Comparison of ENCODE assay signal across 8 cellular contexts in genomic region chr5:80083115-80083890, GRCh38.
DNase-seq lines count a peak whose midpoint lies in the region; ATAC-seq and TF ChIP-seq lines count a peak whose summit lies in the region.

No MANE protein-coding gene starts in this region.

- peaks cover 10% of the 10 kb centered on the region for H3K4me1 Mint-ChIP-seq in T-helper 2 cell treated with Interferon-gamma antibody and Interleukin-4, amounts not matched to agents 5 μg/mL and 100 μg/mL, for 36 hours (ENCODE audit: low read depth)
- H3K4me1 Mint-ChIP-seq in stimulated activated effector memory CD8-positive, alpha-beta T cell treated with anti-CD3 and anti-CD28 coated beads, Interleukin-12 subunit alpha, Interleukin-12 subunit beta, amount 100 ng/mL, for 72 hours, result peaks cover 6% of the 10 kb centered on the region

- H3K9me3 Mint-ChIP-seq in T-helper 2 cell treated with Interferon-gamma antibody and Interleukin-4, amounts not matched to agents 5 μg/mL and 100 μg/mL, for 36 hours, result no peaks in the 10 kb centered on the region
- H3K9me3 Mint-ChIP-seq in stimulated activated effector memory CD8-positive, alpha-beta T cell treated with anti-CD3 and anti-CD28 coated beads, Interleukin-12 subunit alpha, Interleukin-12 subunit beta, amount 100 ng/mL, for 72 hours, result no peaks in the 10 kb centered on the region

- TF ChIP-seq CTCF in choroid plexus epithelial cell (conservative IDR thresholded peaks at IDR 0.05; ENCODE audit: low read depth, low read length), result peak; percentile 69

- H3K4me2 ChIP-seq in BLaER1 treated with 17β-estradiol and CSF1 and Interleukin-3, amounts not matched to agents 10 nM and 100 nM, result peak overlapping the region; percentile 55 to 80 (median 65)

- no peaks in the 10 kb centered on the region for H4K20me1 ChIP-seq in BLaER1 treated with 17β-estradiol and CSF1 and Interleukin-3, amounts not matched to agents 10 nM and 100 nM

- peak overlapping the region in 10 of 11 experiments; percentile 19 to 60 (median 38); a peak in 11 of 22 replicates for H3K9ac ChIP-seq in BLaER1 treated with 17β-estradiol and CSF1 and Interleukin-3, amounts not matched to agents 10 nM and 100 nM

- peak overlapping the region in 6 of 10 experiments; percentile 15 to 60 (median 46); a peak in 12 of 20 replicates for H3K4me3 ChIP-seq in BLaER1 treated with 17β-estradiol and CSF1 and Interleukin-3, amounts not matched to agents 10 nM and 100 nM
- peak overlapping the region; percentile 34 for H3K4me3 ChIP-seq in choroid plexus epithelial cell (ENCODE audit: low read depth, low read length)

- H3K36me3 ChIP-seq in BLaER1 treated with 17β-estradiol and CSF1 and Interleukin-3, amounts not matched to agents 10 nM and 100 nM, result peaks cover 0 to 20% (median 8%) of the 10 kb centered on the region in 11 experiments; a peak in 9 of 22 replicates

- DNase-seq in NCI-H1694 (lab: John Stamatoyannopoulos, UW) (peak; percentile 52), choroid plexus epithelial cell (ENCODE audit: low read depth) (peak; percentile 79)
- DNase-seq in T-helper 2 cell treated with Interferon-gamma antibody and Interleukin-4, amounts not matched to agents 5 μg/mL and 100 μg/mL, for 36 hours (ENCODE audit: low spot score), result peak; percentile 34
- DNase-seq in stimulated activated effector memory CD8-positive, alpha-beta T cell treated with anti-CD3 and anti-CD28 coated beads, Interleukin-12 subunit alpha, Interleukin-12 subunit beta, amount 100 ng/mL, for 72 hours (ENCODE audit: low spot score in 2 of 2), result peak; percentile 11 to 69

- H3K4me1 ChIP-seq in BLaER1 treated with 17β-estradiol and CSF1 and Interleukin-3, amounts not matched to agents 10 nM and 100 nM, result peaks cover 0 to 29% (median 5%) of the 10 kb centered on the region in 10 experiments; a peak in 11 of 20 replicates

- peak; percentile 64 for ATAC-seq in GM19455 (IDR thresholded peaks at IDR 0.05; ENCODE audit: unreplicated experiment)
- peak; percentile 75 for ATAC-seq in stimulated activated effector memory CD8-positive, alpha-beta T cell treated with anti-CD3 and anti-CD28 coated beads, Interleukin-12 subunit alpha, Interleukin-12 subunit beta, amount 100 ng/mL, for 72 hours
- ATAC-seq in HG02763 (IDR thresholded peaks at IDR 0.05; ENCODE audit: unreplicated experiment), result no peak

- H3K27me3 ChIP-seq in BLaER1 treated with 17β-estradiol and CSF1 and Interleukin-3, amounts not matched to agents 10 nM and 100 nM, result no peaks in the 10 kb centered on the region
- H3K27me3 ChIP-seq in layer of hippocampus (ENCODE audit: control insufficient read depth, insufficient read depth, low read length), result no peaks in the 10 kb centered on the region

- no peaks in the 10 kb centered on the region for H3K9me3 ChIP-seq in BLaER1 treated with 17β-estradiol and CSF1 and Interleukin-3, amounts not matched to agents 10 nM and 100 nM (replicated peaks in 1 of 11)

- H3K4me3 Mint-ChIP-seq in T-helper 2 cell treated with Interferon-gamma antibody and Interleukin-4, amounts not matched to agents 5 μg/mL and 100 μg/mL, for 36 hours, result peak overlapping the region; percentile 80
- peak overlapping the region; percentile 36 for H3K4me3 Mint-ChIP-seq in stimulated activated effector memory CD8-positive, alpha-beta T cell treated with anti-CD3 and anti-CD28 coated beads, Interleukin-12 subunit alpha, Interleukin-12 subunit beta, amount 100 ng/mL, for 72 hours

- peak overlapping the region in 8 of 11 experiments; percentile 5 to 50 (median 35); a peak in 7 of 22 replicates for H3K27ac ChIP-seq in BLaER1 treated with 17β-estradiol and CSF1 and Interleukin-3, amounts not matched to agents 10 nM and 100 nM
- H3K27ac ChIP-seq in layer of hippocampus (ENCODE audit: low read depth, low read length), result peak overlapping the region; percentile 54

- peaks cover 2% of the 10 kb centered on the region for H3K27me3 Mint-ChIP-seq in T-helper 2 cell treated with Interferon-gamma antibody and Interleukin-4, amounts not matched to agents 5 μg/mL and 100 μg/mL, for 36 hours (ENCODE audit: low read depth)

- H3K36me3 Mint-ChIP-seq in T-helper 2 cell treated with Interferon-gamma antibody and Interleukin-4, amounts not matched to agents 5 μg/mL and 100 μg/mL, for 36 hours (ENCODE audit: low read depth), result no peaks in the 10 kb centered on the region
- H3K36me3 Mint-ChIP-seq in stimulated activated effector memory CD8-positive, alpha-beta T cell treated with anti-CD3 and anti-CD28 coated beads, Interleukin-12 subunit alpha, Interleukin-12 subunit beta, amount 100 ng/mL, for 72 hours, result no peaks in the 10 kb centered on the region

- H3K27ac Mint-ChIP-seq in T-helper 2 cell treated with Interferon-gamma antibody and Interleukin-4, amounts not matched to agents 5 μg/mL and 100 μg/mL, for 36 hours, result peak overlapping the region; percentile 81
- no peak overlapping the region for H3K27ac Mint-ChIP-seq in stimulated activated effector memory CD8-positive, alpha-beta T cell treated with anti-CD3 and anti-CD28 coated beads, Interleukin-12 subunit alpha, Interleukin-12 subunit beta, amount 100 ng/mL, for 72 hours
